Comparison of ENCODE assay signal across 8 cellular contexts in genomic region chr3:8996681-8997121, GRCh38. TPM values are rescaled to one million over a fixed set of nuclear protein-coding genes. Genes with fewer than 3 reads are reported as not detected.
DNase-seq lines count a peak whose midpoint lies in the region; ATAC-seq, FAIRE-seq and TF ChIP-seq lines count a peak whose summit lies in the region.

No MANE protein-coding gene starts in this region.

- no peaks in the 10 kb centered on the region for H3K9me1 ChIP-seq in endothelial cell of umbilical vein (replicated peaks; ENCODE audit: control insufficient read depth, extremely low read depth, insufficient read depth, low read length)

- H3K4me1 ChIP-seq in endothelial cell of umbilical vein (ENCODE audit: control insufficient read depth, extremely low read depth, insufficient read depth, low read length) (no peaks in the 10 kb centered on the region), thoracic aorta (ENCODE audit: control insufficient read depth in 1 of 2, low read depth in 2 of 2) (no peaks in the 10 kb centered on the region)

- DNase-seq in HT1080 (ENCODE audit: low read depth): peak; percentile 43
- peak; percentile 7 for DNase-seq in endothelial cell of umbilical vein (ENCODE audit: low read depth, low spot score)
- DNase-seq in lung microvascular endothelial cell (ENCODE audit: low read depth in 2 of 2): peak; percentile 15 to 22
- DNase-seq in thoracic aorta (ENCODE audit: low spot score): no peak
- DNase-seq in 8988T: no peak
- no peak for DNase-seq in MV-4-11 (lab: John Stamatoyannopoulos, UW)

- no TSS peak for BruUV-seq in endothelial cell of umbilical vein (replicated peaks; lab: Mats Ljungman, UMichigan)

- H4K20me1 ChIP-seq in endothelial cell of umbilical vein (replicated peaks; ENCODE audit: control insufficient read depth, extremely low read depth, insufficient read depth, low read length): no peaks in the 10 kb centered on the region

- CTCF ChIA-PET in endothelial cell of umbilical vein (lab: Charles Lee): interaction anchor here (0.7 to 4.0 kb wide), 4 partner anchors 9 to 306 kb away, joined by 3 to 28 read pairs (median 4); no protein-coding TSS in a partner anchor

- no peaks in the 10 kb centered on the region for H3K79me2 ChIP-seq in endothelial cell of umbilical vein (ENCODE audit: control insufficient read depth, insufficient read depth, low read length)

- no peaks in the 10 kb centered on the region for H3K9me3 ChIP-seq in endothelial cell of umbilical vein (replicated peaks; ENCODE audit: control insufficient read depth, insufficient read depth, low read length)
- no peaks in the 10 kb centered on the region for H3K9me3 ChIP-seq in thoracic aorta

- ATAC-seq in thoracic aorta (ENCODE audit: insufficient number of reproducible peaks, low FRiP score, low read depth) (no peak), GM18907 (IDR thresholded peaks at IDR 0.05; ENCODE audit: unreplicated experiment) (no peak), GM21360 (IDR thresholded peaks at IDR 0.05; ENCODE audit: unreplicated experiment) (no peak)

- H3K27me3 ChIP-seq in endothelial cell of umbilical vein (ENCODE audit: control insufficient read depth in 2 of 2, insufficient read depth in 2 of 2, low read length in 2 of 2) (peaks cover 0 to 2% of the 10 kb centered on the region in 2 experiments), thoracic aorta (replicated peaks; ENCODE audit: insufficient read depth) (no peaks in the 10 kb centered on the region)

- no peaks in the 10 kb centered on the region for H3K36me3 ChIP-seq in endothelial cell of umbilical vein (ENCODE audit: control insufficient read depth in 2 of 2, extremely low read depth in 1 of 2, insufficient read depth in 2 of 2, low read length in 2 of 2)
- no peaks in the 10 kb centered on the region for H3K36me3 ChIP-seq in thoracic aorta

- dilution Hi-C loops in endothelial cell of umbilical vein (cut with MboI; ENCODE audit: extremely low pct_ligation_motif_present, low sequenced_read_pairs): no loop called here

- H3K27ac ChIP-seq in endothelial cell of umbilical vein (ENCODE audit: insufficient read depth, low read depth, low read length): no peak overlapping the region
- no peak overlapping the region for H3K27ac ChIP-seq in thoracic aorta

- H3K9ac ChIP-seq in endothelial cell of umbilical vein (replicated peaks; ENCODE audit: extremely low read depth, insufficient read depth, low read length): no peak overlapping the region

- TF ChIP-seq CTCF in endothelial cell of umbilical vein (IDR thresholded peaks at IDR 0.05; ENCODE audit: extremely low read depth in 1 of 2, insufficient read depth in 1 of 2, low read depth in 1 of 2, low read length in 2 of 2) (no peak), thoracic aorta (IDR thresholded peaks at IDR 0.05) (peak; percentile 16)

- no peak overlapping the region for H3K4me3 ChIP-seq in endothelial cell of umbilical vein (replicated peaks in 1 of 3; ENCODE audit: insufficient read depth in 1 of 3, low read depth in 1 of 3, low read length in 3 of 3)
- H3K4me3 ChIP-seq in thoracic aorta: no peak overlapping the region

- no peak overlapping the region for H2AFZ ChIP-seq in endothelial cell of umbilical vein (ENCODE audit: low read depth, low read length)

- no peak overlapping the region for H3K4me2 ChIP-seq in endothelial cell of umbilical vein (ENCODE audit: insufficient read depth, low read length)

- no peak for FAIRE-seq in endothelial cell of umbilical vein (lab: Jason Lieb, UNC)

- no peak for TF ChIP-seq POLR2A in endothelial cell of umbilical vein (IDR thresholded peaks at IDR 0.05; ENCODE audit: low read depth, low read length)

- POLR2A ChIA-PET in endothelial cell of umbilical vein (lab: Charles Lee): no interaction called here

- intact Hi-C loops in endothelial cell of umbilical vein (cut with micrococcal nuclease): no loop called here

TF ChIP-seq in endothelial cell of umbilical vein, 7 proteins besides CTCF, POLR2A, EP300 and RAD21:
- TF ChIP-seq GATA2 (IDR thresholded peaks at IDR 0.05; ENCODE audit: insufficient read depth, insufficient read length, low read depth, low read length) (no peak), FOS (IDR thresholded peaks at IDR 0.05; ENCODE audit: borderline replicate concordance, insufficient read depth, low read length) (no peak), MAX (IDR thresholded peaks at IDR 0.05; ENCODE audit: insufficient read depth, insufficient read length) (no peak), MYC (IDR thresholded peaks at IDR 0.05; ENCODE audit: low read depth, low read length) (no peak), POLR2AphosphoS5 (IDR thresholded peaks at IDR 0.05; ENCODE audit: insufficient read depth, low read depth, low read length) (no peak), JUN (IDR thresholded peaks at IDR 0.05; ENCODE audit: borderline replicate concordance, insufficient read depth, insufficient read length, low read depth) (no peak), EZH2 (IDR thresholded peaks at IDR 0.05; ENCODE audit: borderline replicate concordance, low read depth, low read length, severe bottlenecking) (no peak)

RNA-seq across cellular contexts. Expression of gene RAD18, which starts 33.4 kb away (rescaled TPM):
- 34.7 and 42.0 TPM in 2 replicates for total RNA-seq in HT1080 (2014; rRNA removed; shearing (Covaris generic))
- polyA plus RNA-seq in HT1080 (2015; cell fraction: cytosol; rRNA removed): 13.7 and 16.3 TPM in 2 replicates
- polyA plus RNA-seq in HT1080 (2015; cell fraction: nucleus; rRNA removed): 23.9 and 28.1 TPM in 2 replicates
- total RNA-seq in endothelial cell of umbilical vein (16.7 and 23.8 TPM in 2 replicates), lung microvascular endothelial cell (4.8 and 6.1 TPM in 2 replicates), thoracic aorta (1 to 10 TPM; 3.0 to 7.2 TPM)
- polyA plus RNA-seq in endothelial cell of umbilical vein: 6.4 and 7.9 TPM in 2 replicates
- polyA plus RNA-seq in endothelial cell of umbilical vein (2011; cell fraction: cytosol; rRNA removed): 5.0 and 6.7 TPM in 2 replicates
- polyA plus RNA-seq in endothelial cell of umbilical vein (2011; cell fraction: nucleus; rRNA removed): 16.2 and 25.3 TPM in 2 replicates
- 6.7 and 9.2 TPM in 2 replicates for polyA plus RNA-seq in endothelial cell of umbilical vein (2012)
- polyA minus RNA-seq in endothelial cell of umbilical vein: 8.8 and 12.3 TPM in 2 replicates
- 13.5 TPM for polyA minus RNA-seq in endothelial cell of umbilical vein (2011; cell fraction: cytosol; rRNA and poly(A)+ RNA removed)
- 23.1 and 44.8 TPM in 2 replicates for polyA minus RNA-seq in endothelial cell of umbilical vein (2011; cell fraction: nucleus; rRNA and poly(A)+ RNA removed)

Comparison
In these comparisons a context has a peak if more than half of its experiments do, and no peak if none do; other contexts are left out.
1. DNase-seq: peak in HT1080 (single experiment), endothelial cell of umbilical vein (single experiment) and lung microvascular endothelial cell (2 of 2); none in thoracic aorta (single experiment), 8988T (single experiment) and MV-4-11 (single experiment).